Comparison of ENCODE assay signal across 1 cellular context in genomic region chr1:154186177-154186576, GRCh38.
TF ChIP-seq lines count a peak whose summit lies in the region.

No MANE protein-coding gene starts in this region.

TF ChIP-seq in SK-N-SH treated with all-trans-retinoic acid at 6 μM for 48 hours, 23 proteins besides CTCF, POLR2A, EP300 and RAD21 (continued from another document):
- TF ChIP-seq CSRNP3 (CRISPR knock-in tag; IDR thresholded peaks at IDR 0.05) (no peak), GLIS3 (CRISPR knock-in tag; IDR thresholded peaks at IDR 0.05) (no peak)
